In the genomic region with DNA sequence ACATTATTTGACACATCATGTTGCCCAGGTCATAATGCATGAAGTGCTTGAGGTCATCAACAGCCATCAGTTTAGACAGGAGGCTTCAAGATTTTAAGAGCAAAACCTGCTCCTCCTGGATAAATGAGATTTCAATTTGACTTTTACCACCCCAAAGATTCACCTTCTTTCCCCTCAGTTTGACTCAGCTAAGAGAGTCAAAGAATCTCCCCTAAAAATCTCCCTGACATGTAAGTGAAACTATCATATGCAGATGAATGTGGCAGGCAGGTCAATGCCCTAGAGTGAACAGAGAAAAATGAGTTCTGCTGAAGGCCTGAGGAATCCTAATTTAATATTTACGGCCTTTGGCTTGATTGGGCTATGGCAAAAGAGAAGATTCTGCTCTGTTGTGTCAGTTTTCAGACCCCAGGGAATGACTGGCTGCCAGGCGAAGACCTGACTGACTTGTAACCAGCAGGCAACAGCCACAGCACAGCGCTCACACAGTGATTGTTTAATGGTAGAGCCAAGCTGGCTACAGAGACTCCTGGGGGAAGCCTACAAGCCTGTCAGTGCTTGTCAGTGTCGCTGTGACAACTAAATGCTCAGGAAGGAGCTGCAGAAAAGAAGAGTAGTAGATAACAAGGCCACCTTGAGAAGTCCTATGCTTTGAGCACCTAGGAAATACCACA, we compare ENCODE assay signal across 18 cellular contexts.
DNase-seq lines count a peak whose midpoint lies in the region; ATAC-seq, FAIRE-seq and TF ChIP-seq lines count a peak whose summit lies in the region.
"Had no signal": no experiment of that assay in that cellular context is flagged by ENCODE, and none has a peak within 500 bp of the region (broad histone marks: within the 10 kb centered on the region; RNA-seq: fewer than 3 reads in every experiment).

No MANE protein-coding gene starts in this region.

- in situ Hi-C loops in GM12878 (cut with MboI): no loop called here

- TF ChIP-seq EP300 in GM12878 (IDR thresholded peaks at IDR 0.05; ENCODE audit: borderline replicate concordance in 1 of 2, control insufficient read depth in 1 of 2, low read depth in 2 of 2, low read length in 2 of 2): peak in 1 of 2 experiments; percentile 26; a peak in 1 of 4 replicates

- H2AFZ ChIP-seq in GM12878 (ENCODE audit: control insufficient read depth, low read depth, low read length) (no peak overlapping the region), neural progenitor cell (replicated peaks) (peak overlapping the region; percentile 23)
- H2AFZ ChIP-seq: GM23248 had no signal

- no peaks in the 10 kb centered on the region for H3K9me3 Mint-ChIP-seq in neural progenitor cell

- no peaks in the 10 kb centered on the region for H3K36me3 ChIP-seq in GM12878 (ENCODE audit: control insufficient read depth in 2 of 2, insufficient read depth in 2 of 2, low read length in 1 of 2)
- no peaks in the 10 kb centered on the region for H3K36me3 ChIP-seq in neural progenitor cell

- H3K9ac ChIP-seq in GM12878 (ENCODE audit: control insufficient read depth, insufficient read depth, low read length) (no peak overlapping the region), neural progenitor cell (no peak overlapping the region)
- H3K9ac ChIP-seq: GM23248 had no signal

- no peaks in the 10 kb centered on the region for H4K20me1 ChIP-seq in GM12878 (ENCODE audit: control insufficient read depth, insufficient read depth)
- no peaks in the 10 kb centered on the region for H4K20me1 ChIP-seq in neural progenitor cell (ENCODE audit: low read depth)

- H3K79me2 ChIP-seq in GM12878 (ENCODE audit: control insufficient read depth, insufficient read depth, low read length) (no peaks in the 10 kb centered on the region), neural progenitor cell (ENCODE audit: low read depth) (no peaks in the 10 kb centered on the region)

- TF ChIP-seq RAD21 in GM12878 (IDR thresholded peaks at IDR 0.05; ENCODE audit: insufficient read depth, low read depth, low read length): no peak

- no peak overlapping the region for H3K4me3 Mint-ChIP-seq in neural progenitor cell
- H3K4me3 Mint-ChIP-seq: CD4-positive, alpha-beta T cell; HFFc6; IgD-negative memory B cell had no signal

- POLR2A ChIA-PET in GM12878 (lab: Charles Lee): no interaction called here

- no peak overlapping the region for H3K4me3 ChIP-seq in GM12865 (ENCODE audit: low read depth, low read length)
- H3K4me3 ChIP-seq in GM12878: no peak overlapping the region
- H3K4me3 ChIP-seq in neural progenitor cell: no peak overlapping the region
- H3K4me3 ChIP-seq: GM23248 had no signal

- H3K4me1 ChIP-seq in GM12878 (ENCODE audit: control insufficient read depth, insufficient read depth, low read length): no peaks in the 10 kb centered on the region
- H3K4me1 ChIP-seq in neural progenitor cell: peaks cover 15% of the 10 kb centered on the region

- BruUV-seq in GM12878 (replicated peaks; lab: Mats Ljungman, UMichigan): no TSS peak

- H3K27me3 Mint-ChIP-seq in neural progenitor cell (ENCODE audit: insufficient read depth, low read depth): no peaks in the 10 kb centered on the region
- H3K27me3 Mint-ChIP-seq: CD4-positive, alpha-beta T cell; IgD-negative memory B cell had no signal

- SMC1A ChIA-PET in GM12878 (lab: Charles Lee; ENCODE audit: uncharacterized antibody, unreplicated experiment): interaction anchor here (1.1 to 2.6 kb wide), 2 partner anchors 31 to 92 kb away, joined by 3 to 7 read pairs; no protein-coding TSS in a partner anchor

- peaks cover 10% of the 10 kb centered on the region for H3K4me1 Mint-ChIP-seq in neural progenitor cell
- H3K4me1 Mint-ChIP-seq: IgD-negative memory B cell had no signal

- TF ChIP-seq POLR2A in GM12878 (IDR thresholded peaks at IDR 0.05; ENCODE audit: low read depth, low read length) (no peak), H54 (IDR thresholded peaks at IDR 0.05; ENCODE audit: low read depth, low read length) (no peak)

- RAD21 ChIA-PET in GM12878 (lab: Charles Lee; ENCODE audit: unreplicated experiment): interaction anchor here (0.6 kb wide), 1 partner anchor 92 kb away, joined by 3 read pairs; no protein-coding TSS in a partner anchor

- H3K4me2 ChIP-seq in GM12878 (ENCODE audit: control insufficient read depth, insufficient read depth): no peak overlapping the region
- H3K4me2 ChIP-seq in neural progenitor cell: no peak overlapping the region

- intact Hi-C loops in GM12878 (cut with micrococcal nuclease; ENCODE audit: unreplicated experiment): no loop called here

- TF ChIP-seq CTCF in GM12865 (IDR thresholded peaks at IDR 0.05; ENCODE audit: insufficient read depth, low read depth, low read length, missing control alignments) (no peak), GM12878 (IDR thresholded peaks at IDR 0.05 in 2 of 3, conservative IDR thresholded peaks at IDR 0.05 in 1 of 3; ENCODE audit: control insufficient read depth in 2 of 3, extremely low read depth in 1 of 3, insufficient read depth in 1 of 3, low read depth in 3 of 3, low read length in 3 of 3) (no peak), neural progenitor cell (IDR thresholded peaks at IDR 0.05) (no peak)

- WGBS in GM12878 (ENCODE audit: insufficient coverage, insufficient replicate concordance, low lambda C conversion rate, missing lambda C conversion rate): 31% methylated on average over 4 of the region's 4 CpGs

- H3K36me3 Mint-ChIP-seq in neural progenitor cell: no peaks in the 10 kb centered on the region
- H3K36me3 Mint-ChIP-seq: IgD-negative memory B cell had no signal

- peak; percentile 76 for ATAC-seq in HG02588 (IDR thresholded peaks at IDR 0.05; ENCODE audit: unreplicated experiment)
- peak; percentile 81 for ATAC-seq in GM12878

- DNase-seq in GM12865 (ENCODE audit: low read depth) (peak; percentile 32), GM12878 (ENCODE audit: low read depth, low spot score) (no peak), neural progenitor cell (ENCODE audit: low spot score) (peak; percentile 23), H54 (ENCODE audit: insufficient read length, low spot score) (no peak), iPS-NIHi7 (ENCODE audit: extremely low spot score) (no peak), DMS79 (lab: John Stamatoyannopoulos, UW) (no peak)
- DNase-seq: Calu3; CD4-positive, alpha-beta T cell; DMS79 treated with DMSO at 0.1 percent for 48 hours; GM23248; HFFc6; NCI-H146; NCI-H2107; NCI-H446 treated with DMSO at 0.1 percent for 48 hours; RPMI8226 had no signal

- no peak for FAIRE-seq in GM12878 (lab: Jason Lieb, UNC)
- no peak for FAIRE-seq in H54 (lab: Jason Lieb, UNC)
- FAIRE-seq: G401.6 had no signal

- H3K27me3 ChIP-seq in GM12878 (replicated peaks in 1 of 2; ENCODE audit: control insufficient read depth in 2 of 2, insufficient read depth in 2 of 2, low read length in 1 of 2) (no peaks in the 10 kb centered on the region; a peak in 1 of 4 replicates), neural progenitor cell (no peaks in the 10 kb centered on the region)

- CTCF ChIA-PET in GM12878 (lab: Yijun Ruan, JAX): interaction anchor here (0.7 kb wide), 1 partner anchor 111 kb away, joined by 3 read pairs; no protein-coding TSS in a partner anchor

- peak overlapping the region; percentile 7 for H3K27ac Mint-ChIP-seq in neural progenitor cell
- H3K27ac Mint-ChIP-seq: CD4-positive, alpha-beta T cell; HFFc6; IgD-negative memory B cell had no signal

- no peaks in the 10 kb centered on the region; the same call in 2 of the 3 replicates for H3K9me3 ChIP-seq in GM12878 (replicated peaks; ENCODE audit: control insufficient read depth, insufficient read depth, low read length)
- H3K9me3 ChIP-seq in neural progenitor cell (ENCODE audit: low read depth): no peaks in the 10 kb centered on the region

- no peaks in the 10 kb centered on the region for H3F3A ChIP-seq in neural progenitor cell (ENCODE audit: low read depth)

- H3K27ac ChIP-seq in GM12878 (ENCODE audit: control insufficient read depth, insufficient read depth) (no peak overlapping the region), neural progenitor cell (no peak overlapping the region)
- H3K27ac ChIP-seq: GM23248 had no signal

TF ChIP-seq in GM12878, 131 proteins besides CTCF, POLR2A, EP300 and RAD21 (continues in another document):
- TF ChIP-seq NFIC (IDR thresholded peaks at IDR 0.05; ENCODE audit: low read depth, low read length): peak; percentile 63; the same call in 1 of the 2 replicates
- TF ChIP-seq CBFB (IDR thresholded peaks at IDR 0.05; ENCODE audit: low read depth): no peak
- no peak for TF ChIP-seq MLLT1 (IDR thresholded peaks at IDR 0.05)
- TF ChIP-seq DPF2 (IDR thresholded peaks at IDR 0.05): 0 out of 2 replicates have a peak, but pooled peaks have one; percentile 49
- TF ChIP-seq RUNX3 (IDR thresholded peaks at IDR 0.05; ENCODE audit: low read length): peak; percentile 43; the same call in 1 of the 2 replicates
- TF ChIP-seq CREB1 (IDR thresholded peaks at IDR 0.05; ENCODE audit: low read depth): peak; percentile 64; the same call in 1 of the 2 replicates
- TF ChIP-seq TCF7 (IDR thresholded peaks at IDR 0.05; ENCODE audit: borderline replicate concordance): no peak
- TF ChIP-seq STAT3 (IDR thresholded peaks at IDR 0.05; ENCODE audit: low read depth, low read length): no peak
- TF ChIP-seq SIX5 (IDR thresholded peaks at IDR 0.05; ENCODE audit: low read depth, low read length, severe bottlenecking): no peak
- TF ChIP-seq CREM (IDR thresholded peaks at IDR 0.05; ENCODE audit: low read depth): peak; percentile 42; the same call in 1 of the 2 replicates
- 0 out of 2 replicates have a peak, but pooled peaks have one; percentile 49 for TF ChIP-seq MTA2 (IDR thresholded peaks at IDR 0.05; ENCODE audit: low read depth)
- TF ChIP-seq FOXK2 (IDR thresholded peaks at IDR 0.05): no peak
- no peak for TF ChIP-seq EGR1 (IDR thresholded peaks at IDR 0.05; ENCODE audit: borderline replicate concordance in 1 of 2, low read depth in 2 of 2, low read length in 2 of 2)
- TF ChIP-seq ZNF217 (IDR thresholded peaks at IDR 0.05): peak; percentile 28; the same call in 1 of the 2 replicates
- TF ChIP-seq POU2F2 (IDR thresholded peaks at IDR 0.05; ENCODE audit: borderline replicate concordance, low read depth, low read length): no peak
- TF ChIP-seq ESRRA (IDR thresholded peaks at IDR 0.05; ENCODE audit: low read length): no peak
- no peak for TF ChIP-seq ZNF622 (IDR thresholded peaks at IDR 0.05)

Comparison
In these comparisons a context has a peak if more than half of its experiments do, and no peak if none do; other contexts are left out.
1. DNase-seq: peak in GM12865 (single experiment) and neural progenitor cell (single experiment); none in GM12878 (single experiment), H54 (single experiment), iPS-NIHi7 (single experiment) and DMS79 (single experiment).